Comparison of ENCODE assay signal across 2 cellular contexts in the genomic region with DNA sequence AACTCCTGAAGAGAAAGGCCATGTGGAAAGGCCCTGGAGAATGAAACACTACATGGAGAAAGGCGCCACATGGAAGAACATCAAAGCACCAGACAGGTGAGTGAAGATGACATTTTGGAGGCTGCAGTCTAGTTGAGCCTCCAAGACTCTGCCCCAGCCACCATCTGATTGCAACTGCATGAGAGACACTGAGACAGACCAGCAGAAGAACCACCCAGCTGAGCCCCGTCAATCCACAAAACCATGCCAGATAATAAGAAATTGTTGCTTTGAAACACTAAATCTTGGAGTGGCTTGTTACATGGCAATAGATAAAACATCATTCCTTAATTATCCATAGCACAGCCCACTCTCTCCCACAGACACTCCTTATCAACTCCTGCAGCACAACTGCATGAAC.
TF ChIP-seq lines count a peak whose summit lies in the region.

No MANE protein-coding gene starts in this region.

TF ChIP-seq in GM23338, 12 proteins besides CTCF, POLR2A, EP300 and RAD21:
- peak; percentile 95 for TF ChIP-seq ZNF331 (CRISPR knock-in tag; IDR thresholded peaks at IDR 0.05; ENCODE audit: low read depth)
- no peak for TF ChIP-seq EZH2 (IDR thresholded peaks at IDR 0.05; ENCODE audit: low read depth, unreplicated experiment)

TF ChIP-seq in IMR-90, 13 proteins besides CTCF, POLR2A, EP300 and RAD21:
- TF ChIP-seq RCOR1 (IDR thresholded peaks at IDR 0.05; ENCODE audit: insufficient replicate concordance, low read length) (no peak), CEBPB (IDR thresholded peaks at IDR 0.05; ENCODE audit: low read depth, low read length) (no peak), CHD1 (IDR thresholded peaks at IDR 0.05; ENCODE audit: low read depth, low read length) (no peak), RFX5 (IDR thresholded peaks at IDR 0.05; ENCODE audit: low read depth, low read length) (no peak), MAFK (IDR thresholded peaks at IDR 0.05; ENCODE audit: low read depth, low read length) (no peak), MAZ (IDR thresholded peaks at IDR 0.05; ENCODE audit: borderline replicate concordance, low read depth, low read length) (no peak), SMC3 (IDR thresholded peaks at IDR 0.05; ENCODE audit: low read depth, low read length) (no peak), BHLHE40 (IDR thresholded peaks at IDR 0.05; ENCODE audit: low read depth, low read length) (no peak), MXI1 (IDR thresholded peaks at IDR 0.05; ENCODE audit: borderline replicate concordance, low read depth, low read length) (no peak), NFE2L2 (IDR thresholded peaks at IDR 0.05; ENCODE audit: low read depth, low read length) (no peak), FOS (IDR thresholded peaks at IDR 0.05; ENCODE audit: low read depth, low read length) (no peak)
- TF ChIP-seq, protein P1, sequence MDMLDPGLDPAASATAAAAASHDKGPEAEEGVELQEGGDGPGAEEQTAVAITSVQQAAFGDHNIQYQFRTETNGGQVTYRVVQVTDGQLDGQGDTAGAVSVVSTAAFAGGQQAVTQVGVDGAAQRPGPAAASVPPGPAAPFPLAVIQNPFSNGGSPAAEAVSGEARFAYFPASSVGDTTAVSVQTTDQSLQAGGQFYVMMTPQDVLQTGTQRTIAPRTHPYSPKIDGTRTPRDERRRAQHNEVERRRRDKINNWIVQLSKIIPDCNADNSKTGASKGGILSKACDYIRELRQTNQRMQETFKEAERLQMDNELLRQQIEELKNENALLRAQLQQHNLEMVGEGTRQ (IDR thresholded peaks at IDR 0.05; ENCODE audit: low read depth, low read length) = no peak
- TF ChIP-seq, protein P2, sequence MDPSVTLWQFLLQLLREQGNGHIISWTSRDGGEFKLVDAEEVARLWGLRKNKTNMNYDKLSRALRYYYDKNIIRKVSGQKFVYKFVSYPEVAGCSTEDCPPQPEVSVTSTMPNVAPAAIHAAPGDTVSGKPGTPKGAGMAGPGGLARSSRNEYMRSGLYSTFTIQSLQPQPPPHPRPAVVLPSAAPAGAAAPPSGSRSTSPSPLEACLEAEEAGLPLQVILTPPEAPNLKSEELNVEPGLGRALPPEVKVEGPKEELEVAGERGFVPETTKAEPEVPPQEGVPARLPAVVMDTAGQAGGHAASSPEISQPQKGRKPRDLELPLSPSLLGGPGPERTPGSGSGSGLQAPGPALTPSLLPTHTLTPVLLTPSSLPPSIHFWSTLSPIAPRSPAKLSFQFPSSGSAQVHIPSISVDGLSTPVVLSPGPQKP (IDR thresholded peaks at IDR 0.05; ENCODE audit: borderline replicate concordance, low read depth, low read length) = no peak
